1 cellular context compared by ENCODE assay signal in the genomic region with DNA sequence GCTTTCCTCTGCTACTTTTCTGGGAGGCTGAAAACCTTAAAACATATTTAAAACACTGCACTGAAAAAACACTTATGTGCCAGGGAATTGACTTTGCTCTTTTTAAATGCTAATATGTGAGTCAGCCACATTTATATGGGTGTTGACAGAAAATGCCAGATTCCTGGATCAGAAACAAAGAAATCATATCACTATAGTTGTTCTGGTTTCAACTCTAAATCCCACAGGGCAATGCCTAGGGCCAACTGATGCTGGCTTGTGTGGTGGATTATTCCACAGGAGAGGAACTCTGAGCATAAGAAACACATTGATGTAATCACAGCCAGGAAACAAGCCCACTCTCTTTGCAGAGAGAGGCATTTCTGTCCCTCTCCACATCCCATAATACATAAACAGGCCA.
TF ChIP-seq lines count a peak whose summit lies in the region.

No MANE protein-coding gene starts in this region.

TF ChIP-seq in WTC11, 78 proteins besides CTCF, POLR2A, EP300 and RAD21 (continued from another document):
- TF ChIP-seq, protein P1, sequence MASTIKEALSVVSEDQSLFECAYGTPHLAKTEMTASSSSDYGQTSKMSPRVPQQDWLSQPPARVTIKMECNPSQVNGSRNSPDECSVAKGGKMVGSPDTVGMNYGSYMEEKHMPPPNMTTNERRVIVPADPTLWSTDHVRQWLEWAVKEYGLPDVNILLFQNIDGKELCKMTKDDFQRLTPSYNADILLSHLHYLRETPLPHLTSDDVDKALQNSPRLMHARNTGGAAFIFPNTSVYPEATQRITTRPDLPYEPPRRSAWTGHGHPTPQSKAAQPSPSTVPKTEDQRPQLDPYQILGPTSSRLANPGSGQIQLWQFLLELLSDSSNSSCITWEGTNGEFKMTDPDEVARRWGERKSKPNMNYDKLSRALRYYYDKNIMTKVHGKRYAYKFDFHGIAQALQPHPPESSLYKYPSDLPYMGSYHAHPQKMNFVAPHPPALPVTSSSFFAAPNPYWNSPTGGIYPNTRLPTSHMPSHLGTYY (CRISPR knock-in tag; IDR thresholded peaks at IDR 0.05): no peak
- TF ChIP-seq TEAD4 (CRISPR knock-in tag; IDR thresholded peaks at IDR 0.05) (no peak), FOXJ3 (CRISPR knock-in tag; IDR thresholded peaks at IDR 0.05; ENCODE audit: borderline replicate concordance) (no peak), HMGA2 (CRISPR knock-in tag; IDR thresholded peaks at IDR 0.05) (no peak), ATF1 (CRISPR knock-in tag; IDR thresholded peaks at IDR 0.05) (no peak)
